ENCODE assay signal across 25 cellular contexts in genomic region chrX:115260330-115260729, GRCh38. TPM values are rescaled to one million over a fixed set of nuclear protein-coding genes. Genes with fewer than 3 reads are reported as not detected.
A peak's percentile ranks its signal among the peaks of the same experiment; 100 is the strongest.
DNase-seq lines count a peak whose midpoint lies in the region; ATAC-seq, FAIRE-seq and TF ChIP-seq lines count a peak whose summit lies in the region.
"Had no signal": no experiment of that assay in that cellular context is flagged by ENCODE, and none has a peak within 500 bp of the region (broad histone marks: within the 10 kb centered on the region; RNA-seq: fewer than 3 reads in every experiment).

No MANE protein-coding gene starts in this region.

- no peaks in the 10 kb centered on the region for H3K36me3 ChIP-seq in mesodermal cell (ENCODE audit: control insufficient read depth, insufficient read depth, low read length)
- H3K36me3 ChIP-seq: cardiac muscle cell, left ventricle myocardium inferior, neutrophil, SJSA1, uterus had no signal

- DNase-seq in AG10803 (ENCODE audit: low read depth) (peak; percentile 49), HTR-8/SVneo (ENCODE audit: insufficient read length, low spot score) (peak; percentile 1), choroid plexus epithelial cell (ENCODE audit: low read depth) (peak; percentile 52), GM13976 (ENCODE audit: low spot score) (no peak), GM19240 (ENCODE audit: insufficient read length, low spot score) (no peak)
- no peak for DNase-seq in activated CD4-positive, alpha-beta T cell treated with anti-CD3 and anti-CD28 coated beads, Interleukin-2, amount 50 U/mL, for 48 hours
- DNase-seq: activated CD8-positive, alpha-beta T cell treated with anti-CD3 and anti-CD28 coated beads for 36 hours; activated T-cell treated with anti-CD3 and anti-CD28 coated beads, Interleukin-2, amount 50 U/mL, for 4 hours; AML-193; DMS79 treated with DMSO at 0.1 percent for 48 hours; dorsolateral prefrontal cortex; glutamatergic neuron; H7; left ventricle myocardium inferior; MM.1S; NCI-H1694 treated with DMSO at 0.1 percent for 48 hours; retina; stimulated activated CD4-positive, alpha-beta T cell treated with anti-CD3 and anti-CD28 coated beads, Interleukin-12 subunit alpha, Interleukin-12 subunit beta, amount 100 ng/mL, for 4 hours; T-helper 2 cell; uterus had no signal

- H3K9me3 ChIP-seq in mesodermal cell (ENCODE audit: control insufficient read depth, low read length): no peaks in the 10 kb centered on the region
- H3K9me3 ChIP-seq: left ventricle myocardium inferior, neutrophil, SJSA1, uterus had no signal

- H3K4me1 ChIP-seq in mesodermal cell (ENCODE audit: control insufficient read depth, insufficient read depth, low read length, poor library complexity, severe bottlenecking): peaks cover 3% of the 10 kb centered on the region
- H3K4me1 ChIP-seq: left ventricle myocardium inferior, SJSA1, uterus had no signal

- in situ Hi-C loops in GM13976 (cut with MboI; ENCODE audit: low sequenced_read_pairs, unreplicated experiment): no loop called here

- FAIRE-seq in HTR-8/SVneo (lab: Jason Lieb, UNC): no peak

- peak overlapping the region; percentile 29 for H3K27ac ChIP-seq in mesodermal cell (ENCODE audit: low read depth, low read length, severe bottlenecking)
- H3K27ac ChIP-seq: dorsolateral prefrontal cortex, left ventricle myocardium inferior, neutrophil, SJSA1, uterus had no signal

- no peak for ATAC-seq in activated CD4-positive, CD25-positive, alpha-beta regulatory T cell treated with anti-CD3 and anti-CD28 coated beads, Interleukin-2, amount 50 U/mL, for 24 hours
- ATAC-seq: activated CD8-positive, alpha-beta T cell treated with anti-CD3 and anti-CD28 coated beads for 36 hours; activated T-cell treated with anti-CD3 and anti-CD28 coated beads, Interleukin-2, amount 50 U/mL, for 4 hours had no signal

- TF ChIP-seq CTCF in AG10803 (conservative IDR thresholded peaks at IDR 0.05; ENCODE audit: low read length): no peak
- no peak for TF ChIP-seq CTCF in choroid plexus epithelial cell (conservative IDR thresholded peaks at IDR 0.05; ENCODE audit: low read depth, low read length)
- TF ChIP-seq CTCF in GM13976 (IDR thresholded peaks at IDR 0.05; ENCODE audit: borderline replicate concordance, control extremely low read depth, extremely low read depth, insufficient read depth, missing control alignments): no peak

- no CpG with 5 or more reads among the region's 3 CpGs for WGBS in mesodermal cell (ENCODE audit: insufficient coverage in 2 of 2), 2 experiments

- H3K4me3 ChIP-seq in AG10803 (ENCODE audit: low read length): no peak overlapping the region
- no peak overlapping the region for H3K4me3 ChIP-seq in choroid plexus epithelial cell (ENCODE audit: low read depth, low read length)
- no peak overlapping the region for H3K4me3 ChIP-seq in mesodermal cell (ENCODE audit: extremely low read depth, insufficient read depth, low read length, poor library complexity, severe bottlenecking)
- H3K4me3 ChIP-seq: cardiac muscle cell, dorsolateral prefrontal cortex, left ventricle myocardium inferior, SJSA1, uterus had no signal

RNA-seq across cellular contexts. Expression of gene LRCH2, which starts 26.4 kb away (rescaled TPM):
- polyA plus RNA-seq in mesodermal cell (2013, experiment 1 of 2): 8.1 TPM
- 10.2 TPM for polyA plus RNA-seq in mesodermal cell (2013, experiment 2 of 2)

RNA-seq across cellular contexts. Expression of gene LUZP4, which starts 29.2 kb away (rescaled TPM):
- not detected for polyA plus RNA-seq in mesodermal cell (2013, experiment 1 of 2)
- not detected for polyA plus RNA-seq in mesodermal cell (2013, experiment 2 of 2)
- polyA plus RNA-seq: cardiac muscle cell had no signal

Comparison
In these comparisons a context has a peak if more than half of its experiments do, and no peak if none do; other contexts are left out.
1. DNase-seq: peak in AG10803 (single experiment), HTR-8/SVneo (single experiment) and choroid plexus epithelial cell (single experiment); none in GM13976 (single experiment), GM19240 (single experiment) and activated CD4-positive, alpha-beta T cell treated with anti-CD3 and anti-CD28 coated beads, Interleukin-2, amount 50 U/mL, for 48 hours (0 of 2).